In the genomic region with DNA sequence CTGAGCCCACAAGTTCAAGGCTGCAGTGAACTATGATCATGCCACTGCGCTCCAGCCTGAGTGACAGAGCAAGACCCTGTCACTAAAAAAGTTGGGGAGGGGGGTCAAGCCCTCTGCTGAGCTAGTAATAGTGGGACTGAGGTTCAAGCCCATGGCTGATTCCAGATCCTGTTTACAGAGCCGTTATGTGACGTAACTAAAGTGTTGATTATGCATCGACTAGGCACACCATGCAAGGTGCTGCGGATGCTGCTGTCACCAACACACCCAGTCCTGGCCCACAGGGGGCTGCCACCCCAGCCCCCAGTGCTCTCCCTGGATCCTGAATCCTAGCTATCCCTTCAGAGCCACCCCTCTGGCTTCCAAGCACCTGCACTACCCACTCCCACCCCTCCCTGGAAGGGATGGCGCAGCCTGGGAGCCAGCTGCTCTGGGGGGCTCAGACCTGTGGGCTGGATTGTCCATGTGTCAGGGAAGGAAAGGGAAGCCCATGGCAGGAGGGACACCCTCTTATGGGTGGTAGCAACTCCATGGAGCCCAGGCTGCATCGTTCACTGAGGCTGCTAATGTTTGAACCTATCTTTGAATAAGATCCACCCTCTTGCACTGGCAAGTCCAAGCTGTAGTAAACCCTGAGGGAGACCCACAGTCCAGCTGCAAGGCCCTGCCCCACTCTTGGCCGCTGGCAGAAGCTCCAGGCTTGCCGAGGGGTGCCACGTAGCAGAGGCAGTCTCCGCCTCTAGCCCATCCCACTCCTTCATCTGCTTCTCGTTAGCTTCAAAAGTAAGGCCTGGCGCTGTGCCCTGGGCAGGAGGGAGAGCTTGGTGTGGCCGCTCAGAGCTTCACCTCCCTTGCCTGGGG, we compare ENCODE assay signal across 8 cellular contexts.
DNase-seq lines count a peak whose midpoint lies in the region; ATAC-seq and TF ChIP-seq lines count a peak whose summit lies in the region.

No MANE protein-coding gene starts in this region.

- intact Hi-C loops in Right ventricle myocardium inferior (cut with DNase I) (no loop called here), gastrocnemius medialis (cut with DNase I; ENCODE audit: low total_unique reads) (no loop called here)

- H3K36me3 ChIP-seq in gastrocnemius medialis: no peaks in the 10 kb centered on the region

- TF ChIP-seq POLR2A in gastrocnemius medialis (IDR thresholded peaks at IDR 0.05): no peak

- H3K27ac ChIP-seq in gastrocnemius medialis: peak overlapping the region in 2 of 4 donors; percentile 4 to 37

- no peak for TF ChIP-seq CTCF in gastrocnemius medialis (IDR thresholded peaks at IDR 0.05 in 4 of 5, conservative IDR thresholded peaks at IDR 0.05 in 1 of 5)

- DNase-seq in activated naive CD8-positive, alpha-beta T cell treated with anti-CD3 and anti-CD28 coated beads, Interleukin-2, amount 50 U/mL, for 24 hours: peak; percentile 11
- no peak for DNase-seq in activated naive CD8-positive, alpha-beta T cell treated with anti-CD3 and anti-CD28 coated beads for 36 hours
- DNase-seq in SK-MEL-5 (ENCODE audit: low read depth, low spot score) (peak; percentile 68), Right ventricle myocardium inferior (ENCODE audit: missing footprints) (peak; percentile 92), gastrocnemius medialis (peak; percentile 47 to 75), RKO (ENCODE audit: low spot score) (no peak)
- no peak for DNase-seq in stimulated activated CD4-positive, alpha-beta T cell treated with anti-CD3 and anti-CD28 coated beads, Interleukin-4, amount 100 ng/mL, for 4 hours

- H3K27me3 Mint-ChIP-seq in activated naive CD8-positive, alpha-beta T cell treated with anti-CD3 and anti-CD28 coated beads, Interleukin-2, amount 50 U/mL, for 24 hours: peaks cover 19% of the 10 kb centered on the region
- peaks cover 23% of the 10 kb centered on the region for H3K27me3 Mint-ChIP-seq in activated naive CD8-positive, alpha-beta T cell treated with anti-CD3 and anti-CD28 coated beads for 36 hours

- H3K4me1 ChIP-seq in gastrocnemius medialis: peaks cover 4 to 9% of the 10 kb centered on the region in 2 donors

- in situ Hi-C loops in SK-MEL-5 (cut with HindIII; ENCODE audit: low pct_unique_long_range_greater_than_20kb, low sequenced_read_pairs) (no loop called here), gastrocnemius medialis (cut with MboI; ENCODE audit: low sequenced_read_pairs in 4 of 4) (no loop called here)

- H3K27me3 ChIP-seq in gastrocnemius medialis: peaks cover 0 to 8% (median 4%) of the 10 kb centered on the region in 3 donors

- H3K36me3 Mint-ChIP-seq in activated naive CD8-positive, alpha-beta T cell treated with anti-CD3 and anti-CD28 coated beads, Interleukin-2, amount 50 U/mL, for 24 hours (ENCODE audit: low read depth): no peaks in the 10 kb centered on the region
- no peaks in the 10 kb centered on the region for H3K36me3 Mint-ChIP-seq in activated naive CD8-positive, alpha-beta T cell treated with anti-CD3 and anti-CD28 coated beads for 36 hours

- no peak overlapping the region for H3K4me3 Mint-ChIP-seq in activated naive CD8-positive, alpha-beta T cell treated with anti-CD3 and anti-CD28 coated beads, Interleukin-2, amount 50 U/mL, for 24 hours
- no peak overlapping the region for H3K4me3 Mint-ChIP-seq in activated naive CD8-positive, alpha-beta T cell treated with anti-CD3 and anti-CD28 coated beads for 36 hours

- no peak overlapping the region for H3K4me3 ChIP-seq in gastrocnemius medialis

- peaks cover 18% of the 10 kb centered on the region for H3K4me1 Mint-ChIP-seq in activated naive CD8-positive, alpha-beta T cell treated with anti-CD3 and anti-CD28 coated beads, Interleukin-2, amount 50 U/mL, for 24 hours
- peaks cover 13% of the 10 kb centered on the region for H3K4me1 Mint-ChIP-seq in activated naive CD8-positive, alpha-beta T cell treated with anti-CD3 and anti-CD28 coated beads for 36 hours

- no peaks in the 10 kb centered on the region for H3K9me3 Mint-ChIP-seq in activated naive CD8-positive, alpha-beta T cell treated with anti-CD3 and anti-CD28 coated beads, Interleukin-2, amount 50 U/mL, for 24 hours
- H3K9me3 Mint-ChIP-seq in activated naive CD8-positive, alpha-beta T cell treated with anti-CD3 and anti-CD28 coated beads for 36 hours: no peaks in the 10 kb centered on the region

- no peak for ATAC-seq in activated naive CD8-positive, alpha-beta T cell treated with anti-CD3 and anti-CD28 coated beads, Interleukin-2, amount 50 U/mL, for 24 hours
- peak; percentile 90 for ATAC-seq in Right ventricle myocardium inferior
- ATAC-seq in gastrocnemius medialis: peak; percentile 45 to 69
- ATAC-seq in GM19324 (IDR thresholded peaks at IDR 0.05; ENCODE audit: low FRiP score, unreplicated experiment): no peak

- no peak overlapping the region for H3K27ac Mint-ChIP-seq in activated naive CD8-positive, alpha-beta T cell treated with anti-CD3 and anti-CD28 coated beads, Interleukin-2, amount 50 U/mL, for 24 hours
- no peak overlapping the region for H3K27ac Mint-ChIP-seq in activated naive CD8-positive, alpha-beta T cell treated with anti-CD3 and anti-CD28 coated beads for 36 hours

- no peaks in the 10 kb centered on the region for H3K9me3 ChIP-seq in gastrocnemius medialis

Comparison
In these comparisons a context has a peak if more than half of its experiments do, and no peak if none do; other contexts are left out.
1. DNase-seq: peak in activated naive CD8-positive, alpha-beta T cell treated with anti-CD3 and anti-CD28 coated beads, Interleukin-2, amount 50 U/mL, for 24 hours (single experiment), SK-MEL-5 (single experiment), Right ventricle myocardium inferior (single experiment) and gastrocnemius medialis (2 of 2); none in activated naive CD8-positive, alpha-beta T cell treated with anti-CD3 and anti-CD28 coated beads for 36 hours (single experiment), RKO (single experiment) and stimulated activated CD4-positive, alpha-beta T cell treated with anti-CD3 and anti-CD28 coated beads, Interleukin-4, amount 100 ng/mL, for 4 hours (0 of 2).
2. ATAC-seq: peak in Right ventricle myocardium inferior (single experiment) and gastrocnemius medialis (2 of 2); none in activated naive CD8-positive, alpha-beta T cell treated with anti-CD3 and anti-CD28 coated beads, Interleukin-2, amount 50 U/mL, for 24 hours (single experiment) and GM19324 (single experiment).